Comparison of ENCODE assay signal across 1 cellular context in the genomic region with DNA sequence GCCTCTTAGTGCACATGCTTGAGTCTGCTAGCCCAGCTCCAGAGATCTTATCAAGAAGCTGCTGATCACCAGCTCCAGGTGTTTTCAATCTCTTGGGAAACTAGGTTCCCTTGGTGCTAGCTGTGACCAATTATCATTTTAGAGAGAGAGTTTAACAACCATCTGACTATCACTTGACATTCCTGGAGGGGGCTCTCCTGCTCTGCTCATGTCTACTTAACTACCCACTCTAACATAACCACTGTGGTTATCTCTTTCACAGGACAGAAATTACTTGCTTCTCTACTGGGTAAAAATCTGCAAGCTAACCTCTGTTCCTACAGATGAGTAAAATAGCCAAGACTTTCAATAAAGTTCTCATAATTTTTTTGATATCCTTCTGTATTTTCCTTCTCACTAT.
TF ChIP-seq lines count a peak whose summit lies in the region.

No MANE protein-coding gene starts in this region.

TF ChIP-seq in IMR-90, 13 proteins besides CTCF, POLR2A, EP300 and RAD21 (continued from another document):
- TF ChIP-seq, protein P1, sequence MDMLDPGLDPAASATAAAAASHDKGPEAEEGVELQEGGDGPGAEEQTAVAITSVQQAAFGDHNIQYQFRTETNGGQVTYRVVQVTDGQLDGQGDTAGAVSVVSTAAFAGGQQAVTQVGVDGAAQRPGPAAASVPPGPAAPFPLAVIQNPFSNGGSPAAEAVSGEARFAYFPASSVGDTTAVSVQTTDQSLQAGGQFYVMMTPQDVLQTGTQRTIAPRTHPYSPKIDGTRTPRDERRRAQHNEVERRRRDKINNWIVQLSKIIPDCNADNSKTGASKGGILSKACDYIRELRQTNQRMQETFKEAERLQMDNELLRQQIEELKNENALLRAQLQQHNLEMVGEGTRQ (IDR thresholded peaks at IDR 0.05; ENCODE audit: low read depth, low read length): no peak
- no peak for TF ChIP-seq SMC3 (IDR thresholded peaks at IDR 0.05; ENCODE audit: low read depth, low read length)
- TF ChIP-seq MXI1 (IDR thresholded peaks at IDR 0.05; ENCODE audit: borderline replicate concordance, low read depth, low read length): no peak
- TF ChIP-seq CEBPB (IDR thresholded peaks at IDR 0.05; ENCODE audit: low read depth, low read length): no peak
- TF ChIP-seq BHLHE40 (IDR thresholded peaks at IDR 0.05; ENCODE audit: low read depth, low read length): no peak
